Comparison of ENCODE assay signal across 9 cellular contexts in genomic region chr20:43667341-43668132, GRCh38. TPM values are rescaled to one million over a fixed set of nuclear protein-coding genes. Genes with fewer than 3 reads are reported as not detected.
DNase-seq lines count a peak whose midpoint lies in the region; ATAC-seq and TF ChIP-seq lines count a peak whose summit lies in the region.
"Had no signal": no experiment of that assay in that cellular context is flagged by ENCODE, and none has a peak within 500 bp of the region (broad histone marks: within the 10 kb centered on the region; RNA-seq: fewer than 3 reads in every experiment).

No MANE protein-coding gene starts in this region.

- no peaks in the 10 kb centered on the region for H3K27me3 Mint-ChIP-seq in osteocyte (ENCODE audit: unreplicated experiment)

- H3K27me3 ChIP-seq in NT2/D1 (ENCODE audit: insufficient read depth, insufficient read length) (no peaks in the 10 kb centered on the region), duodenal mucosa (ENCODE audit: control insufficient read depth in 1 of 2, insufficient read depth in 2 of 2, low read length in 2 of 2) (no peaks in the 10 kb centered on the region)

- H3K36me3 Mint-ChIP-seq in osteocyte (ENCODE audit: unreplicated experiment) = no peaks in the 10 kb centered on the region

- H3K4me1 ChIP-seq in NT2/D1 (ENCODE audit: insufficient read depth, insufficient read length) (peaks cover 14% of the 10 kb centered on the region), duodenal mucosa (ENCODE audit: control insufficient read depth in 1 of 2, insufficient read depth in 2 of 2, low read length in 2 of 2) (peaks cover 16 to 17% of the 10 kb centered on the region in 2 donors)

- H3K4me1 Mint-ChIP-seq in osteocyte (ENCODE audit: unreplicated experiment) = peaks cover 11% of the 10 kb centered on the region

- no peak overlapping the region for H3K27ac Mint-ChIP-seq in osteocyte (ENCODE audit: unreplicated experiment)

- peak overlapping the region; percentile 68 for H3K4me3 Mint-ChIP-seq in osteocyte (ENCODE audit: unreplicated experiment)

- CTCF ChIA-PET in AG04449 (lab: Yijun Ruan, JAX) = interaction anchor here (0.7 kb wide), 1 partner anchor 413 kb away, joined by 3 read pairs; no protein-coding TSS in a partner anchor

- no peak overlapping the region for H3K27ac ChIP-seq in duodenal mucosa (ENCODE audit: low read depth, low read length)

- peaks cover 37% of the 10 kb centered on the region for H3K36me3 ChIP-seq in NT2/D1 (ENCODE audit: insufficient read depth, insufficient read length, low read length)
- no peaks in the 10 kb centered on the region for H3K36me3 ChIP-seq in duodenal mucosa (ENCODE audit: control insufficient read depth in 1 of 2, insufficient read depth in 2 of 2, low read length in 2 of 2)

- DNase-seq in AG04449 (ENCODE audit: low read depth, low spot score) = no peak
- DNase-seq in GM10266 (ENCODE audit: extremely low spot score) = peak; percentile 51
- DNase-seq in NT2/D1 (ENCODE audit: low read depth, low spot score) = peak; percentile 30
- no peak for DNase-seq in osteocyte (ENCODE audit: extremely low spot score, unreplicated experiment)
- no peak for DNase-seq in GDM1 (lab: John Stamatoyannopoulos, UW)
- no peak for DNase-seq in amygdala (lab: John Stamatoyannopoulos, UW)

- ATAC-seq in HG02870 (IDR thresholded peaks at IDR 0.05; ENCODE audit: unreplicated experiment) = peak; percentile 23

- POLR2A ChIA-PET in AG04449 (lab: Yijun Ruan, JAX) = no interaction called here

- H3K9me3 Mint-ChIP-seq in osteocyte (ENCODE audit: unreplicated experiment) = no peaks in the 10 kb centered on the region

- peak overlapping the region; percentile 97 for H3K9ac ChIP-seq in NT2/D1 (ENCODE audit: insufficient read length, low read depth)
- H3K9ac ChIP-seq in duodenal mucosa (ENCODE audit: low read depth in 1 of 2, low read length in 2 of 2) = no peak overlapping the region

- H3K9me3 ChIP-seq in NT2/D1 (ENCODE audit: insufficient read depth, low read length) = no peaks in the 10 kb centered on the region
- H3K9me3 ChIP-seq in duodenal mucosa (ENCODE audit: control insufficient read depth in 1 of 2, low read length in 2 of 2) = no peaks in the 10 kb centered on the region

- TF ChIP-seq CTCF in AG04449 (IDR thresholded peaks at IDR 0.05; ENCODE audit: insufficient read depth, low read length, missing control alignments) = no peak
- TF ChIP-seq CTCF in GM10266 (IDR thresholded peaks at IDR 0.05; ENCODE audit: control insufficient read depth, insufficient read depth, low read depth, missing control alignments) = no peak
- TF ChIP-seq CTCF in osteocyte (IDR thresholded peaks at IDR 0.05) = no peak

- H3K4me3 ChIP-seq in AG04449 (ENCODE audit: low read depth, low read length) = peak overlapping the region; percentile 60
- H3K4me3 ChIP-seq in NT2/D1 (ENCODE audit: insufficient read length, low read depth) = peak overlapping the region; percentile 91
- H3K4me3 ChIP-seq in duodenal mucosa (ENCODE audit: low read depth in 1 of 2, low read length in 2 of 2) = peak overlapping the region; percentile 48 to 58

RNA-seq across cellular contexts. Expression of gene MYBL2, which starts 0.6 kb away (rescaled TPM):
- 14.7 and 16.1 TPM in 2 replicates for total RNA-seq in osteocyte

RNA-seq across cellular contexts. Expression of gene GTSF1L, which starts 59.3 kb away (rescaled TPM):
- total RNA-seq in osteocyte = not detected in 2 replicates
- total RNA-seq: pulmonary artery endothelial cell had no signal

Comparison
In these comparisons a context has a peak if more than half of its experiments do, and no peak if none do; other contexts are left out.
1. DNase-seq: peak in GM10266 (single experiment) and NT2/D1 (single experiment); none in AG04449 (single experiment), osteocyte (single experiment), GDM1 (single experiment) and amygdala (0 of 56).
2. Peak in every context shown above with its lines, with median percentiles within 50 percentile points of each other: H3K4me3 ChIP-seq.